ENCODE assay signal across 18 cellular contexts in the genomic region with DNA sequence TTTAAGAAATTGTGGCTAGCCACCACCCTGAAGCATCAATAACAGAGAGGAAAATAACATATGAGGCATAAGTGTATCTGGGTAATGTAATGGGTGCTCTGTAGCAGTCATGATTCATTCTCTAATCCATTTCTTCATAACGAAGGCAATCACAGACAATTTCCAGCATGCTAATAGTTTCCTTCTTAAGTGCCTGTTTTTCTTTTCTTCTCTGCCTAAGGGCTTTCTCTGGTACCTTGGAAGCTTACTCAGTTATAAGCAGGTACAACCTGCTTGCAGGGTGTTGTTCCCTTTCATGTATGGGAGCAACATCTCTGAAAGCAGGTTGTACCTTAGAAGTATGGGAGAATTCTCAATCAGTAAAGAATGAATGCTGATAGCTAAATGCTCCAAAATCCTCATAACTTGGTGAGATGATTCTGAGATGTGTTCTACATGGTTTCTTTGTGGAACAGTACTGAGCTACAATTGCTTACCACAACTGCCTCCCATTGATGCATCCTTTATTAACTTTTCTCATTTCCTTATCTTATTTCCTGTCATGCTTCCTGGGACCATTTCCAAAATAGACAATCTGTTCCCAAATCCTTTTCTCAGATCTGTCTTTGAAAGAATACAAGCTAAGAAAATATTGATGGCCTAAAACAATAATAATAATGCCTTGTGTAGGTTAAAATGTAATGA.
DNase-seq lines count a peak whose midpoint lies in the region; ATAC-seq and TF ChIP-seq lines count a peak whose summit lies in the region.
"Had no signal": no experiment of that assay in that cellular context is flagged by ENCODE, and none has a peak within 500 bp of the region (broad histone marks: within the 10 kb centered on the region; RNA-seq: fewer than 3 reads in every experiment).

No MANE protein-coding gene starts in this region.

- H3K9me3 ChIP-seq in A673 (ENCODE audit: low read depth, low read length, poor library complexity, severe bottlenecking) (no peaks in the 10 kb centered on the region), GM23248 (ENCODE audit: low read depth) (no peaks in the 10 kb centered on the region)
- H3K9me3 ChIP-seq: A549, BLaER1 had no signal

- no peaks in the 10 kb centered on the region for H3K9me2 ChIP-seq in GM23248 (ENCODE audit: insufficient read depth)

- in situ Hi-C loops in GM23248 (cut with MboI), result no loop called here

- no peaks in the 10 kb centered on the region for H3K27me3 ChIP-seq in A673 (replicated peaks; ENCODE audit: insufficient read depth, low read depth, low read length, poor library complexity)
- H3K27me3 ChIP-seq in GM23248 (replicated peaks; ENCODE audit: insufficient read depth), result no peaks in the 10 kb centered on the region
- H3K27me3 ChIP-seq: BLaER1 had no signal

- POLR2A ChIA-PET in A673 (lab: Charles Lee; ENCODE audit: low non-redundant PET), result no interaction called here

- no peak overlapping the region for H3K4me2 ChIP-seq in GM23248 (ENCODE audit: unreplicated experiment)
- H3K4me2 ChIP-seq: A549, BLaER1 had no signal

- no peaks in the 10 kb centered on the region for H3K79me2 ChIP-seq in GM23248 (ENCODE audit: insufficient read depth)

- intact Hi-C loops in A673 (cut with micrococcal nuclease; ENCODE audit: unreplicated experiment), result no loop called here

- no peak overlapping the region for H3K9ac ChIP-seq in GM23248
- H3K9ac ChIP-seq: BLaER1 had no signal

- ATAC-seq in GM21619 (IDR thresholded peaks at IDR 0.05; ENCODE audit: unreplicated experiment), result no peak
- ATAC-seq: A549, HCT116 had no signal

- H3K4me1 ChIP-seq in A673 (ENCODE audit: insufficient read depth, low read length, poor library complexity, severe bottlenecking) (peaks cover 16% of the 10 kb centered on the region), GM23248 (ENCODE audit: insufficient read depth) (no peaks in the 10 kb centered on the region)
- H3K4me1 ChIP-seq: A549, BLaER1 had no signal

- H4K20me1 ChIP-seq in GM23248 (ENCODE audit: insufficient read depth), result no peaks in the 10 kb centered on the region
- H4K20me1 ChIP-seq: BLaER1 had no signal

- peak; percentile 69 for DNase-seq in A673 (ENCODE audit: low spot score)
- DNase-seq in epithelial cell of esophagus (ENCODE audit: low read depth), result peak; percentile 89
- DNase-seq in renal cortical epithelial cell (ENCODE audit: low read depth), result peak; percentile 7
- DNase-seq in GM23248, result no peak
- no peak for DNase-seq in medulla oblongata (ENCODE audit: extremely low spot score)
- DNase-seq: CD4-positive, alpha-beta memory T cell; DMS153; DMS79; GDM1; GOT3; H7; HFFc6 had no signal

- no TSS peak for BruUV-seq in A673 (replicated peaks; lab: Mats Ljungman, UMichigan)

- H3K27ac ChIP-seq in A673 (ENCODE audit: low read depth, low read length, poor library complexity, severe bottlenecking) (peak overlapping the region; percentile 55), VCaP (peak overlapping the region; percentile 77), GM23248 (no peak overlapping the region)
- H3K27ac ChIP-seq: 22Rv1, A549, BLaER1 had no signal

- no peaks in the 10 kb centered on the region for H3F3A ChIP-seq in GM23248 (ENCODE audit: insufficient read depth)

- H3K4me3 ChIP-seq in A673 (ENCODE audit: low read depth, low read length, poor library complexity, severe bottlenecking) (no peak overlapping the region), epithelial cell of esophagus (ENCODE audit: low read length) (no peak overlapping the region), GM23248 (no peak overlapping the region)
- H3K4me3 ChIP-seq: A549, BLaER1 had no signal

- TF ChIP-seq CTCF in A673 (conservative IDR thresholded peaks at IDR 0.05; ENCODE audit: low read depth, low read length) (no peak), VCaP (conservative IDR thresholded peaks at IDR 0.05) (no peak), epithelial cell of esophagus (IDR thresholded peaks at IDR 0.05; ENCODE audit: insufficient read depth, low read depth, low read length, missing control alignments) (no peak)

- CTCF ChIA-PET in A673 (lab: Charles Lee), result no interaction called here

- WGBS in GM23248 (ENCODE audit: low coverage in 1 of 2, low lambda C conversion rate in 2 of 2, missing lambda C conversion rate in 2 of 2), 2 experiments, result 0 to 6% methylated on average over 1 of the region's 1 CpG

- H2AFZ ChIP-seq in GM23248, result no peak overlapping the region

- H3K36me3 ChIP-seq in A673 (ENCODE audit: insufficient read depth, low read length, poor library complexity, severe bottlenecking), result no peaks in the 10 kb centered on the region
- H3K36me3 ChIP-seq in GM23248 (ENCODE audit: low read depth), result no peaks in the 10 kb centered on the region
- H3K36me3 ChIP-seq: BLaER1 had no signal

Comparison
In these comparisons a context has a peak if more than half of its experiments do, and no peak if none do; other contexts are left out.
1. DNase-seq: peak in A673 (single experiment), epithelial cell of esophagus (single experiment) and renal cortical epithelial cell (single experiment); none in GM23248 (single experiment) and medulla oblongata (single experiment).